In the genomic region with DNA sequence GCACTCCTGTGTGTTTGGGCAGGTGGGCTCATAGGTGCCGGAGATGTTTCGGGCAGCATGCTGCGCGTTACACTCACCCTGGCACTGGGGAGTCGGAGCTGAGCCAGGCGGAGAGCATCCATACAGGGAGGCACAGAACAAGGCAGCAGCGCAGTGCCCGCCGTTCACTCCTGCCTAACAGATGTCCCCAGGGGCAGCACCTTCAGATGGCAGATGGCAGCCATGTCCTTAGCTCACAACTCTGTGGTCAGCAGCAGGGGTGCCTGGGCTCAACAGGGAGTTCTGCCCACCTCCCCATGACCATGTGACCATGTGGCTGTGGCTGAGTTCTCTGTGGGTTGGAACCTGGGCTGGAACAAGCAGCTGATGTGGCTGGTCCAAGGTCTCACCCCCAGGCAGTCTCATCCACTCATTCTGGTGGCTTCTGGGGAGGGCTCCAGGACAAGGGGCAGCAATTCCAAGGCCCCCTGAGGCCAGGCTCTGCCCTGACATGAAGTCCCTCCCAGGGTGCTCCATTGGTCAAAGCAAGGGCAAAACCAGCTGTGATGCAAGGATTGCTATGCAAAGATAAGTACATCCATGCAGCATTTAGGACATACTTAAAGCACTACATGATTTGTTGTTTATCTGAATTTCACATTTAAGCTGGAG, we compare ENCODE assay signal across 16 cellular contexts.
DNase-seq lines count a peak whose midpoint lies in the region; ATAC-seq, FAIRE-seq and TF ChIP-seq lines count a peak whose summit lies in the region.
"Had no signal": no experiment of that assay in that cellular context is flagged by ENCODE, and none has a peak within 500 bp of the region (broad histone marks: within the 10 kb centered on the region; RNA-seq: fewer than 3 reads in every experiment).

No MANE protein-coding gene starts in this region.

- H3K27me3 ChIP-seq in right atrium auricular region (no peaks in the 10 kb centered on the region), WERI-Rb-1 (ENCODE audit: insufficient read depth, low read depth, severe bottlenecking) (peaks cover 81% of the 10 kb centered on the region)

- H3K27ac ChIP-seq in right atrium auricular region (no peak overlapping the region), WERI-Rb-1 (no peak overlapping the region), kidney (ENCODE audit: low read depth in 2 of 2, low read length in 2 of 2) (no peak overlapping the region)

- H3K9me3 ChIP-seq in right atrium auricular region = peaks cover 0 to 11% of the 10 kb centered on the region in 2 donors
- peaks cover 11% of the 10 kb centered on the region for H3K9me3 ChIP-seq in WERI-Rb-1 (ENCODE audit: severe bottlenecking)
- H3K9me3 ChIP-seq in kidney (ENCODE audit: control insufficient read depth in 1 of 2, low read length in 2 of 2) = peaks cover 0 to 5% of the 10 kb centered on the region in 2 donors

- H3K4me1 ChIP-seq in right atrium auricular region (no peaks in the 10 kb centered on the region), kidney (ENCODE audit: control insufficient read depth in 1 of 2, insufficient read depth in 1 of 2, low read depth in 1 of 2, low read length in 2 of 2) (no peaks in the 10 kb centered on the region)

- H3K9ac ChIP-seq in kidney (ENCODE audit: low read length in 2 of 2) = no peak overlapping the region

- no peak for FAIRE-seq in kidney (lab: Jason Lieb, UNC)
- FAIRE-seq: RCC 7860 had no signal

- H3K36me3 ChIP-seq in right atrium auricular region (no peaks in the 10 kb centered on the region), WERI-Rb-1 (no peaks in the 10 kb centered on the region), kidney (ENCODE audit: control insufficient read depth in 1 of 2, insufficient read depth in 2 of 2, low read length in 2 of 2) (no peaks in the 10 kb centered on the region)

- TF ChIP-seq CTCF in right atrium auricular region (IDR thresholded peaks at IDR 0.05) = no peak
- no peak for TF ChIP-seq CTCF in WERI-Rb-1 (IDR thresholded peaks at IDR 0.05; ENCODE audit: low read depth, low read length)
- TF ChIP-seq CTCF in kidney (IDR thresholded peaks at IDR 0.05; ENCODE audit: borderline replicate concordance, extremely low read depth, insufficient read depth) = no peak

- peak; percentile 55 for DNase-seq in right atrium auricular region (ENCODE audit: low spot score)
- no peak for DNase-seq in Right ventricle myocardium inferior (ENCODE audit: missing footprints)
- DNase-seq in WERI-Rb-1 = peak; percentile 7
- DNase-seq in kidney = peak; percentile 62
- DNase-seq in sciatic nerve (ENCODE audit: low spot score) = peak; percentile 30
- DNase-seq in SHP77 (lab: John Stamatoyannopoulos, UW) = no peak
- DNase-seq in COLO668 (lab: John Stamatoyannopoulos, UW; ENCODE audit: unreplicated experiment) = no peak
- DNase-seq: DMS 273 treated with DMSO at 0.1 percent for 48 hours, Karpas-422, NCI-H1105 treated with DMSO at 0.1 percent for 48 hours, NCI-H187 treated with DMSO at 0.1 percent for 48 hours, NCI-H82, SIG-M5 had no signal

- intact Hi-C loops in Right ventricle myocardium inferior (cut with DNase I) (no loop called here), kidney (cut with DNase I) (no loop called here), sciatic nerve (cut with DNase I) (no loop called here)

- ATAC-seq in Right ventricle myocardium inferior (no peak), sciatic nerve (no peak), GM21825 (IDR thresholded peaks at IDR 0.05; ENCODE audit: unreplicated experiment) (no peak)
- ATAC-seq: CD8-positive, alpha-beta T cell had no signal

- H3K4me3 ChIP-seq in right atrium auricular region = no peak overlapping the region
- no peak overlapping the region for H3K4me3 ChIP-seq in WERI-Rb-1 (ENCODE audit: low read depth, low read length)
- H3K4me3 ChIP-seq in kidney (ENCODE audit: low read length in 2 of 2) = no peak overlapping the region

Comparison
In these comparisons a context has a peak if more than half of its experiments do, and no peak if none do; other contexts are left out.
1. DNase-seq: peak in right atrium auricular region (single experiment), WERI-Rb-1 (single experiment), kidney (single experiment) and sciatic nerve (single experiment); none in Right ventricle myocardium inferior (single experiment), SHP77 (0 of 2) and COLO668 (single experiment).